ENCODE assay signal across 1 cellular context in genomic region chr1:225772323-225772768, GRCh38.
TF ChIP-seq lines count a peak whose summit lies in the region.

No MANE protein-coding gene starts in this region.

TF ChIP-seq in HepG2, 621 proteins besides CTCF, POLR2A, EP300 and RAD21 (continued from another document and continues in another):
- TF ChIP-seq ZHX2 (IDR thresholded peaks at IDR 0.05; ENCODE audit: low read depth) (no peak), ZHX2 (CRISPR knock-in tag; IDR thresholded peaks at IDR 0.05; ENCODE audit: borderline replicate concordance) (0 out of 2 replicates have a peak, but pooled peaks have one; percentile 67), MNT (IDR thresholded peaks at IDR 0.05) (no peak), MIER2 (CRISPR knock-in tag; IDR thresholded peaks at IDR 0.05) (peak; percentile 48; the same call in 1 of the 2 replicates), TEAD3 (CRISPR knock-in tag; optimal IDR thresholded peaks at IDR 0.05; ENCODE audit: borderline replicate concordance) (peak; percentile 43), POGK (CRISPR knock-in tag; conservative IDR thresholded peaks at IDR 0.05) (0 out of 2 replicates have a peak, but pooled peaks have one; percentile 26), IRF2 (CRISPR knock-in tag; IDR thresholded peaks at IDR 0.05) (peak; percentile 61; the same call in 1 of the 2 replicates), RARA (CRISPR knock-in tag; IDR thresholded peaks at IDR 0.05) (0 out of 2 replicates have a peak, but pooled peaks have one; percentile 10), ZNF710 (CRISPR knock-in tag; IDR thresholded peaks at IDR 0.05; ENCODE audit: borderline replicate concordance) (0 out of 2 replicates have a peak, but pooled peaks have one; percentile 54), ZNF143 (CRISPR knock-in tag; IDR thresholded peaks at IDR 0.05) (no peak), ZNF318 (CRISPR knock-in tag; IDR thresholded peaks at IDR 0.05) (no peak), ZBTB43 (CRISPR knock-in tag; conservative IDR thresholded peaks at IDR 0.05) (peak; percentile 51; the same call in 1 of the 2 replicates), NRL (CRISPR knock-in tag; IDR thresholded peaks at IDR 0.05; ENCODE audit: borderline replicate concordance) (no peak), MYPOP (CRISPR knock-in tag; IDR thresholded peaks at IDR 0.05) (no peak), ZBTB25 (CRISPR knock-in tag; IDR thresholded peaks at IDR 0.05) (peak; percentile 30; the same call in 1 of the 2 replicates), PHF21A (CRISPR knock-in tag; IDR thresholded peaks at IDR 0.05) (0 out of 2 replicates have a peak, but pooled peaks have one; percentile 56), GFI1 (CRISPR knock-in tag; IDR thresholded peaks at IDR 0.05; ENCODE audit: borderline replicate concordance) (peak; percentile 74; the same call in 1 of the 2 replicates), CEBPG (CRISPR knock-in tag; IDR thresholded peaks at IDR 0.05) (peak; percentile 34), ZSCAN5A (CRISPR knock-in tag; IDR thresholded peaks at IDR 0.05; ENCODE audit: borderline replicate concordance) (0 out of 2 replicates have a peak, but pooled peaks have one; percentile 16), SSRP1 (CRISPR knock-in tag; IDR thresholded peaks at IDR 0.05) (no peak; the same call in 1 of the 2 replicates), SMYD3 (CRISPR knock-in tag; IDR thresholded peaks at IDR 0.05) (no peak), NCOA2 (CRISPR knock-in tag; IDR thresholded peaks at IDR 0.05) (peak; percentile 52; the same call in 1 of the 2 replicates), RXRA (CRISPR knock-in tag; IDR thresholded peaks at IDR 0.05) (peak; percentile 56; the same call in 1 of the 2 replicates), NR1H2 (CRISPR knock-in tag; IDR thresholded peaks at IDR 0.05; ENCODE audit: borderline replicate concordance, low read depth) (no peak), RXRB (CRISPR knock-in tag; IDR thresholded peaks at IDR 0.05; ENCODE audit: borderline replicate concordance) (peak; percentile 66), STAG1 (CRISPR knock-in tag; IDR thresholded peaks at IDR 0.05) (peak; percentile 98), JARID2 (CRISPR knock-in tag; IDR thresholded peaks at IDR 0.05; ENCODE audit: insufficient replicate concordance) (peak; percentile 65)
